Comparison of ENCODE assay signal across 9 cellular contexts in the genomic region with DNA sequence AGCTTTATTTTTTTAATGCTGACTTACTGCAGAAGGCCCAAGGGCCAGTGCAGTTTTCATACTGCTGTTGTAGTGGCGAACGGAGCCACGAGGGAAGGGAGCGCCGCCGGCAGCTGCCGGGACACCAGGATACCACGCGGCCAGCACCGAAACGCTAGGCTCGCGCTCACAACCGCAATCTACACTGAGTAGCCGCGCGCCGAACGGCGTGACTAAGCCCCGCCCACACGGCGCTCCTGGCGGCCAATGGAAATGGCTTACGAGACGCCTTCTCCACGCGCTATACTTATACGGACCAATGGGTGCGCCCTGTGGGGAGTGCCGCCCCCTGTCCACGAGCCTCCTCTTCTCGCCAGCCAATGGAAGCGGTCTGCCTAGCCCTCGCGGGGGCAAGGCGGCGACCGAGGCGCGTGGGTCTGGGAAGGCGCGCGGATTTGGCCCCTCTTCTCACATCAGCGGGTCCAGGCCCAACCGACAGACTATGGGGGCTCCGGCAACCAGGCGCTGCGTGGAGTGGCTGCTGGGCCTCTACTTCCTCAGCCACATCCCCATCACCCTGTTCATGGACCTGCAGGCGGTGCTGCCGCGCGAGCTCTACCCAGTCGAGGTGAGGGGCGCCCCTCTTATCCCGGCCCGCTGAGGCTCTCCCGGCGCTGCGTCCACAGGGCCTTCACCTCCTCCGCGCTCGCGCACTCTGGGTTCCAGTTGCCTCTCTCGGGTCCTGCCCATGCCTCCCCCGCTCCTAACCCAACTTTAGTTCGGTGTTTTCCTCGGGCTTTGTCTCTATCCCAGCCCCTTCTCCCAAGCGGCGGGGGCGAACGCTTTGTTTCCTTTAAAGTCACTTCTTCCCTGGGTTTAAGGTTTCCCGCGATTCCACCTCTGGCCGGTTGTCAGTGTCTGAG. TPM values are rescaled to one million over a fixed set of nuclear protein-coding genes. Genes with fewer than 3 reads are reported as not detected.
DNase-seq lines count a peak whose midpoint lies in the region; ATAC-seq, FAIRE-seq and TF ChIP-seq lines count a peak whose summit lies in the region.
"Had no signal": no experiment of that assay in that cellular context is flagged by ENCODE, and none has a peak within 500 bp of the region (broad histone marks: within the 10 kb centered on the region; RNA-seq: fewer than 3 reads in every experiment).

TSS of gene TMEM97 (plus strand) at position 442 of the 902 bp plus-strand sequence. CDS start at position 482, 40 bp downstream.

- H3F3A ChIP-seq in smooth muscle cell (ENCODE audit: low read depth), result peaks cover 3% of the 10 kb centered on the region

- peak within 1 kb of the TSS; percentile 95 for H3K27ac ChIP-seq in WERI-Rb-1
- peak within 1 kb of the TSS; percentile 30 for H3K27ac ChIP-seq in smooth muscle cell (ENCODE audit: low read depth)

- peak; percentile 5; the same call in 1 of the 2 replicates for TF ChIP-seq CTCF in AG09319 (IDR thresholded peaks at IDR 0.05; ENCODE audit: low read depth, low read length)
- TF ChIP-seq CTCF in WERI-Rb-1 (IDR thresholded peaks at IDR 0.05; ENCODE audit: low read depth, low read length), result peak; percentile 9; the same call in 1 of the 2 replicates
- TF ChIP-seq CTCF in bronchial epithelial cell (IDR thresholded peaks at IDR 0.05; ENCODE audit: insufficient read depth, low read length, severe bottlenecking), result peak; percentile 12
- no peak for TF ChIP-seq CTCF in smooth muscle cell (IDR thresholded peaks at IDR 0.05; ENCODE audit: borderline replicate concordance, insufficient read depth, poor library complexity, severe bottlenecking)

- H3K36me3 ChIP-seq in WERI-Rb-1 (peaks cover 37% of the 10 kb centered on the region), bronchial epithelial cell (ENCODE audit: control insufficient read depth, insufficient read depth, low read length) (no peaks in the 10 kb centered on the region), smooth muscle cell (ENCODE audit: low read depth) (no peaks in the 10 kb centered on the region)

- in situ Hi-C loops in GM18951 (cut with MboI; ENCODE audit: low sequenced_read_pairs, unreplicated experiment), result no loop called here

- H3K9ac ChIP-seq in smooth muscle cell (ENCODE audit: low read depth), result peak within 1 kb of the TSS; percentile 34

- H3K27me3 ChIP-seq in WERI-Rb-1 (ENCODE audit: insufficient read depth, low read depth, severe bottlenecking) (no peaks in the 10 kb centered on the region), bronchial epithelial cell (ENCODE audit: control insufficient read depth, insufficient read depth, low read length) (no peaks in the 10 kb centered on the region), smooth muscle cell (ENCODE audit: low read depth) (no peaks in the 10 kb centered on the region)

- TF ChIP-seq POLR2A in GM18951 (IDR thresholded peaks at IDR 0.05; ENCODE audit: extremely low read depth, insufficient read depth, insufficient read length), result peak; percentile 69

- no peaks in the 10 kb centered on the region for H4K20me1 ChIP-seq in smooth muscle cell (ENCODE audit: low read depth)

- no peak for FAIRE-seq in bronchial epithelial cell (lab: Jason Lieb, UNC)
- FAIRE-seq: colon had no signal

- H3K4me1 ChIP-seq in smooth muscle cell (ENCODE audit: low read depth), result peaks cover 14% of the 10 kb centered on the region

- ATAC-seq in HG03175 (IDR thresholded peaks at IDR 0.05; ENCODE audit: unreplicated experiment), result peak; percentile 94

- H3K4me2 ChIP-seq in smooth muscle cell, result peak within 1 kb of the TSS; percentile 90

- H3K9me3 ChIP-seq in WERI-Rb-1 (ENCODE audit: severe bottlenecking) (no peaks in the 10 kb centered on the region), smooth muscle cell (replicated peaks; ENCODE audit: low read depth) (no peaks in the 10 kb centered on the region)

- DNase-seq in AG09319 (ENCODE audit: extremely low read depth, low read depth), result peak; percentile 89
- DNase-seq in NCI-H2227 treated with DMSO at 0.1 percent for 48 hours (lab: John Stamatoyannopoulos, UW), result peak; percentile 87
- DNase-seq in WERI-Rb-1, result peak; percentile 98
- peak; percentile 90 for DNase-seq in bronchial epithelial cell (ENCODE audit: low read depth)
- DNase-seq in iPS-NIHi7 (ENCODE audit: extremely low spot score), result peak; percentile 93
- peak; percentile 85 for DNase-seq in smooth muscle cell (lab: John Stamatoyannopoulos, UW; ENCODE audit: unreplicated experiment)

- peaks cover 35% of the 10 kb centered on the region for H3K79me2 ChIP-seq in smooth muscle cell (ENCODE audit: low read depth)

- H3K4me3 ChIP-seq in WERI-Rb-1 (ENCODE audit: low read depth, low read length) (peak within 1 kb of the TSS; percentile 99), bronchial epithelial cell (ENCODE audit: low read depth, low read length) (peak within 1 kb of the TSS; percentile 80), smooth muscle cell (peak within 1 kb of the TSS; percentile 58)

- under 1% methylated on average over 74 of the region's 75 CpGs for WGBS in smooth muscle cell (ENCODE audit: low lambda C conversion rate)

- H2AFZ ChIP-seq in smooth muscle cell (ENCODE audit: low read depth), result peak within 1 kb of the TSS; percentile 96

RNA-seq across cellular contexts. Expression of gene TMEM97, which starts in this region (rescaled TPM):
- total RNA-seq in bronchial epithelial cell (1.5 and 8.2 TPM in 2 replicates), smooth muscle cell (11.2 and 12.1 TPM in 2 replicates)
- polyA plus RNA-seq in smooth muscle cell, result 15.8 and 17.2 TPM in 2 replicates

Comparison
In these comparisons a context has a peak if more than half of its experiments do, and no peak if none do; other contexts are left out.
1. Peak in every context shown above with its lines: DNase-seq, ATAC-seq, H3K4me3 ChIP-seq and H3K27ac ChIP-seq.